In genomic region chr4:120765271-120765985, GRCh38 we compare ENCODE assay signal across 16 cellular contexts.
DNase-seq lines count a peak whose midpoint lies in the region; ATAC-seq and TF ChIP-seq lines count a peak whose summit lies in the region.
"Had no signal": no experiment of that assay in that cellular context is flagged by ENCODE, and none has a peak within 500 bp of the region (broad histone marks: within the 10 kb centered on the region; RNA-seq: fewer than 3 reads in every experiment).

No MANE protein-coding gene starts in this region.

- peaks cover 47% of the 10 kb centered on the region for H3K4me1 Mint-ChIP-seq in mesothelial cell of epicardium
- H3K4me1 Mint-ChIP-seq: activated CD4-positive, alpha-beta T cell treated with anti-CD3 and anti-CD28 coated beads, Interleukin-2, amount 10 ng/mL, durations not matched to agents 24 days and 14 days; stimulated activated memory B cell treated with anti-CD40 and anti-IgM and Interleukin-4, amounts not matched to agents 10 μg/mL and 1 μg/mL and 100 μg/mL, for 72 hours had no signal

- peaks cover 10% of the 10 kb centered on the region for H3K36me3 Mint-ChIP-seq in mesothelial cell of epicardium
- H3K36me3 Mint-ChIP-seq: stimulated activated memory B cell treated with anti-CD40 and anti-IgM and Interleukin-4, amounts not matched to agents 10 μg/mL and 1 μg/mL and 100 μg/mL, for 72 hours had no signal

- no peaks in the 10 kb centered on the region for H3K27me3 Mint-ChIP-seq in mesothelial cell of epicardium (ENCODE audit: low read depth)
- H3K27me3 Mint-ChIP-seq: stimulated activated memory B cell treated with anti-CD40 and anti-IgM and Interleukin-4, amounts not matched to agents 10 μg/mL and 1 μg/mL and 100 μg/mL, for 72 hours had no signal

- TF ChIP-seq CTCF in mesothelial cell of epicardium (IDR thresholded peaks at IDR 0.05; ENCODE audit: unreplicated experiment): no peak

- DNase-seq in mesothelial cell of epicardium (ENCODE audit: low spot score in 2 of 2, unreplicated experiment in 2 of 2) (no peak), COR-L47 (lab: John Stamatoyannopoulos, UW) (no peak), DMS79 treated with DMSO at 0.1 percent for 48 hours (lab: John Stamatoyannopoulos, UW) (no peak)
- DNase-seq in stimulated activated naive CD8-positive, alpha-beta T cell treated with anti-CD3 and anti-CD28 coated beads, Interleukin-15, Interleukin-2, amounts not matched to agents 100 U/mL and 50 U/mL, for 24 hours: no peak
- DNase-seq: activated CD4-positive, alpha-beta T cell treated with anti-CD3 and anti-CD28 coated beads, Interleukin-2, amount 10 ng/mL, durations not matched to agents 24 days and 14 days; activated effector memory CD4-positive, alpha-beta T cell treated with Interleukin-2 at 50 U/mL for 16 hours; brain microvascular endothelial cell; head of caudate nucleus; NCI-H2029 treated with DMSO at 0.1 percent for 48 hours; stimulated activated CD4-positive, alpha-beta T cell treated with anti-CD3 and anti-CD28 coated beads, Interleukin-2, amount 100 ng/mL, for 24 hours had no signal

- peaks cover 4% of the 10 kb centered on the region for H3K9me3 Mint-ChIP-seq in mesothelial cell of epicardium
- H3K9me3 Mint-ChIP-seq: activated CD4-positive, alpha-beta T cell treated with anti-CD3 and anti-CD28 coated beads, Interleukin-2, amount 10 ng/mL, durations not matched to agents 24 days and 14 days; T-helper 1 cell treated with Interleukin-12 subunit alpha and Interleukin-12 subunit beta and Interleukin-4 antibody, amounts not matched to agents 30 μg/mL and 1 μg/mL, for 36 hours had no signal

- ATAC-seq in GM18861 (IDR thresholded peaks at IDR 0.05; ENCODE audit: unreplicated experiment): peak; percentile 58
- ATAC-seq in GM21576 (IDR thresholded peaks at IDR 0.05; ENCODE audit: unreplicated experiment): peak; percentile 83
- ATAC-seq in HG03469 (IDR thresholded peaks at IDR 0.05; ENCODE audit: unreplicated experiment): peak; percentile 91
- no peak for ATAC-seq in GM21737 (IDR thresholded peaks at IDR 0.05; ENCODE audit: unreplicated experiment)
- no peak for ATAC-seq in stimulated activated naive CD8-positive, alpha-beta T cell treated with anti-CD3 and anti-CD28 coated beads, Interleukin-15, Interleukin-2, amounts not matched to agents 100 U/mL and 50 U/mL, for 24 hours
- ATAC-seq: stimulated activated memory B cell treated with anti-CD40 and anti-IgM and Interleukin-4, amounts not matched to agents 10 μg/mL and 1 μg/mL and 100 μg/mL, for 72 hours had no signal

- peak overlapping the region; percentile 81 for H3K27ac Mint-ChIP-seq in mesothelial cell of epicardium
- H3K27ac Mint-ChIP-seq: activated CD4-positive, alpha-beta T cell treated with anti-CD3 and anti-CD28 coated beads, Interleukin-2, amount 10 ng/mL, durations not matched to agents 24 days and 14 days; stimulated activated memory B cell treated with anti-CD40 and anti-IgM and Interleukin-4, amounts not matched to agents 10 μg/mL and 1 μg/mL and 100 μg/mL, for 72 hours; T-helper 1 cell treated with Interleukin-12 subunit alpha and Interleukin-12 subunit beta and Interleukin-4 antibody, amounts not matched to agents 30 μg/mL and 1 μg/mL, for 36 hours had no signal

- no peak overlapping the region for H3K4me3 Mint-ChIP-seq in mesothelial cell of epicardium
- H3K4me3 Mint-ChIP-seq: activated CD4-positive, alpha-beta T cell treated with anti-CD3 and anti-CD28 coated beads, Interleukin-2, amount 10 ng/mL, durations not matched to agents 24 days and 14 days; stimulated activated memory B cell treated with anti-CD40 and anti-IgM and Interleukin-4, amounts not matched to agents 10 μg/mL and 1 μg/mL and 100 μg/mL, for 72 hours; T-helper 1 cell treated with Interleukin-12 subunit alpha and Interleukin-12 subunit beta and Interleukin-4 antibody, amounts not matched to agents 30 μg/mL and 1 μg/mL, for 36 hours had no signal

Comparison
In these comparisons a context has a peak if more than half of its experiments do, and no peak if none do; other contexts are left out.
1. ATAC-seq: peak in GM18861 (single experiment), GM21576 (single experiment) and HG03469 (single experiment); none in GM21737 (single experiment) and stimulated activated naive CD8-positive, alpha-beta T cell treated with anti-CD3 and anti-CD28 coated beads, Interleukin-15, Interleukin-2, amounts not matched to agents 100 U/mL and 50 U/mL, for 24 hours (single experiment).